ENCODE assay signal across 1 cellular context in genomic region chr19:14366529-14366928, GRCh38.
TF ChIP-seq lines count a peak whose summit lies in the region.

No MANE protein-coding gene starts in this region.

TF ChIP-seq in GM12878, 131 proteins besides CTCF, POLR2A, EP300 and RAD21 (continued from another document and continues in another):
- peak; percentile 97 for TF ChIP-seq USF1 (IDR thresholded peaks at IDR 0.05; ENCODE audit: borderline replicate concordance, extremely low read length, insufficient read depth, low read depth, low read length)
- TF ChIP-seq BCLAF1 (IDR thresholded peaks at IDR 0.05), result no peak
- TF ChIP-seq BHLHE40 (IDR thresholded peaks at IDR 0.05; ENCODE audit: borderline replicate concordance in 1 of 2, low read depth in 2 of 2, low read length in 1 of 2), result peak in 1 of 2 experiments; percentile 66; a peak in 2 of 4 replicates
- no peak for TF ChIP-seq ASH2L (IDR thresholded peaks at IDR 0.05; ENCODE audit: borderline replicate concordance, low read depth)
- TF ChIP-seq, protein P1, sequence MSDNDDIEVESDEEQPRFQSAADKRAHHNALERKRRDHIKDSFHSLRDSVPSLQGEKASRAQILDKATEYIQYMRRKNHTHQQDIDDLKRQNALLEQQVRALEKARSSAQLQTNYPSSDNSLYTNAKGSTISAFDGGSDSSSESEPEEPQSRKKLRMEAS (IDR thresholded peaks at IDR 0.05; ENCODE audit: low read depth, low read length), result peak; percentile 91
- no peak for TF ChIP-seq SMC3 (IDR thresholded peaks at IDR 0.05; ENCODE audit: borderline replicate concordance, low read length)
- TF ChIP-seq YBX1 (IDR thresholded peaks at IDR 0.05), result no peak
- TF ChIP-seq, protein P2, sequence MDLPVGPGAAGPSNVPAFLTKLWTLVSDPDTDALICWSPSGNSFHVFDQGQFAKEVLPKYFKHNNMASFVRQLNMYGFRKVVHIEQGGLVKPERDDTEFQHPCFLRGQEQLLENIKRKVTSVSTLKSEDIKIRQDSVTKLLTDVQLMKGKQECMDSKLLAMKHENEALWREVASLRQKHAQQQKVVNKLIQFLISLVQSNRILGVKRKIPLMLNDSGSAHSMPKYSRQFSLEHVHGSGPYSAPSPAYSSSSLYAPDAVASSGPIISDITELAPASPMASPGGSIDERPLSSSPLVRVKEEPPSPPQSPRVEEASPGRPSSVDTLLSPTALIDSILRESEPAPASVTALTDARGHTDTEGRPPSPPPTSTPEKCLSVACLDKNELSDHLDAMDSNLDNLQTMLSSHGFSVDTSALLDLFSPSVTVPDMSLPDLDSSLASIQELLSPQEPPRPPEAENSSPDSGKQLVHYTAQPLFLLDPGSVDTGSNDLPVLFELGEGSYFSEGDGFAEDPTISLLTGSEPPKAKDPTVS (IDR thresholded peaks at IDR 0.05; ENCODE audit: low read depth, low read length), result no peak
- TF ChIP-seq, protein P3, sequence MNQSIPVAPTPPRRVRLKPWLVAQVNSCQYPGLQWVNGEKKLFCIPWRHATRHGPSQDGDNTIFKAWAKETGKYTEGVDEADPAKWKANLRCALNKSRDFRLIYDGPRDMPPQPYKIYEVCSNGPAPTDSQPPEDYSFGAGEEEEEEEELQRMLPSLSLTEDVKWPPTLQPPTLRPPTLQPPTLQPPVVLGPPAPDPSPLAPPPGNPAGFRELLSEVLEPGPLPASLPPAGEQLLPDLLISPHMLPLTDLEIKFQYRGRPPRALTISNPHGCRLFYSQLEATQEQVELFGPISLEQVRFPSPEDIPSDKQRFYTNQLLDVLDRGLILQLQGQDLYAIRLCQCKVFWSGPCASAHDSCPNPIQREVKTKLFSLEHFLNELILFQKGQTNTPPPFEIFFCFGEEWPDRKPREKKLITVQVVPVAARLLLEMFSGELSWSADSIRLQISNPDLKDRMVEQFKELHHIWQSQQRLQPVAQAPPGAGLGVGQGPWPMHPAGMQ (IDR thresholded peaks at IDR 0.05; ENCODE audit: borderline replicate concordance), result no peak
- peak; percentile 71; the same call in 1 of the 2 replicates for TF ChIP-seq RFX5 (IDR thresholded peaks at IDR 0.05; ENCODE audit: low read depth, low read length)
- TF ChIP-seq, protein P4, sequence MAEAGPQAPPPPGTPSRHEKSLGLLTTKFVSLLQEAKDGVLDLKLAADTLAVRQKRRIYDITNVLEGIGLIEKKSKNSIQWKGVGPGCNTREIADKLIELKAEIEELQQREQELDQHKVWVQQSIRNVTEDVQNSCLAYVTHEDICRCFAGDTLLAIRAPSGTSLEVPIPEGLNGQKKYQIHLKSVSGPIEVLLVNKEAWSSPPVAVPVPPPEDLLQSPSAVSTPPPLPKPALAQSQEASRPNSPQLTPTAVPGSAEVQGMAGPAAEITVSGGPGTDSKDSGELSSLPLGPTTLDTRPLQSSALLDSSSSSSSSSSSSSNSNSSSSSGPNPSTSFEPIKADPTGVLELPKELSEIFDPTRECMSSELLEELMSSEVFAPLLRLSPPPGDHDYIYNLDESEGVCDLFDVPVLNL (IDR thresholded peaks at IDR 0.05; ENCODE audit: low read depth, low read length), result no peak
- TF ChIP-seq IKZF2 (IDR thresholded peaks at IDR 0.05), result peak in 1 of 2 experiments; percentile 8; a peak in 1 of 4 replicates
- TF ChIP-seq, protein P5, sequence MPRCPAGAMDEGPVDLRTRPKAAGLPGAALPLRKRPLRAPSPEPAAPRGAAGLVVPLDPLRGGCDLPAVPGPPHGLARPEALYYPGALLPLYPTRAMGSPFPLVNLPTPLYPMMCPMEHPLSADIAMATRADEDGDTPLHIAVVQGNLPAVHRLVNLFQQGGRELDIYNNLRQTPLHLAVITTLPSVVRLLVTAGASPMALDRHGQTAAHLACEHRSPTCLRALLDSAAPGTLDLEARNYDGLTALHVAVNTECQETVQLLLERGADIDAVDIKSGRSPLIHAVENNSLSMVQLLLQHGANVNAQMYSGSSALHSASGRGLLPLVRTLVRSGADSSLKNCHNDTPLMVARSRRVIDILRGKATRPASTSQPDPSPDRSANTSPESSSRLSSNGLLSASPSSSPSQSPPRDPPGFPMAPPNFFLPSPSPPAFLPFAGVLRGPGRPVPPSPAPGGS (IDR thresholded peaks at IDR 0.05; ENCODE audit: borderline replicate concordance, insufficient read depth, low read depth, low read length, poor library complexity, severe bottlenecking), result no peak
- no peak for TF ChIP-seq HDAC2 (IDR thresholded peaks at IDR 0.05)
- no peak for TF ChIP-seq MEF2A (IDR thresholded peaks at IDR 0.05; ENCODE audit: insufficient read depth, low read depth, low read length)
- 0 out of 2 replicates have a peak, but pooled peaks have one; percentile 22 for TF ChIP-seq RELB (IDR thresholded peaks at IDR 0.05; ENCODE audit: low read depth)
- no peak for TF ChIP-seq FOXM1 (IDR thresholded peaks at IDR 0.05; ENCODE audit: low read depth, low read length)
- TF ChIP-seq EED (IDR thresholded peaks at IDR 0.05; ENCODE audit: low read depth), result no peak
- no peak for TF ChIP-seq PAX8 (IDR thresholded peaks at IDR 0.05)
- no peak for TF ChIP-seq E2F8 (IDR thresholded peaks at IDR 0.05; ENCODE audit: low read depth, partially characterized antibody)
- TF ChIP-seq CHD4 (IDR thresholded peaks at IDR 0.05), result no peak
- no peak for TF ChIP-seq SRF (IDR thresholded peaks at IDR 0.05; ENCODE audit: low read depth in 2 of 2, low read length in 2 of 2)
- no peak for TF ChIP-seq CBFB (IDR thresholded peaks at IDR 0.05; ENCODE audit: low read depth)
- peak; percentile 32 for TF ChIP-seq FOS (IDR thresholded peaks at IDR 0.05; ENCODE audit: borderline replicate concordance, extremely low read depth, insufficient read length)
- TF ChIP-seq RAD51 (IDR thresholded peaks at IDR 0.05), result peak; percentile 98
- no peak for TF ChIP-seq ZNF217 (IDR thresholded peaks at IDR 0.05)
- no peak for TF ChIP-seq TARDBP (IDR thresholded peaks at IDR 0.05; ENCODE audit: borderline replicate concordance)
- no peak for TF ChIP-seq GABPA (IDR thresholded peaks at IDR 0.05; ENCODE audit: low read depth)
- 0 out of 2 replicates have a peak, but pooled peaks have one; percentile 43 for TF ChIP-seq ZNF687 (IDR thresholded peaks at IDR 0.05)
- TF ChIP-seq SUPT20H (IDR thresholded peaks at IDR 0.05; ENCODE audit: borderline replicate concordance, control insufficient read depth, low read depth, low read length), result no peak
- 0 out of 4 replicates have a peak, but pooled peaks of 1 of the 2 experiments have one; percentile 12 for TF ChIP-seq ETV6 (conservative IDR thresholded peaks at IDR 0.05 in 1 of 2, IDR thresholded peaks at IDR 0.05 in 1 of 2; ENCODE audit: borderline replicate concordance in 1 of 2, low read depth in 1 of 2)
- no peak for TF ChIP-seq DPF2 (IDR thresholded peaks at IDR 0.05)
- TF ChIP-seq TCF3 (IDR thresholded peaks at IDR 0.05; ENCODE audit: borderline replicate concordance, insufficient read depth, low read depth, low read length), result no peak
- TF ChIP-seq WRNIP1 (IDR thresholded peaks at IDR 0.05; ENCODE audit: borderline replicate concordance, low read depth, low read length), result no peak
- no peak for TF ChIP-seq SIX5 (IDR thresholded peaks at IDR 0.05; ENCODE audit: low read depth, low read length, severe bottlenecking)
- TF ChIP-seq SMARCA5 (IDR thresholded peaks at IDR 0.05), result no peak; the same call in 1 of the 2 replicates
- TF ChIP-seq, protein P6, sequence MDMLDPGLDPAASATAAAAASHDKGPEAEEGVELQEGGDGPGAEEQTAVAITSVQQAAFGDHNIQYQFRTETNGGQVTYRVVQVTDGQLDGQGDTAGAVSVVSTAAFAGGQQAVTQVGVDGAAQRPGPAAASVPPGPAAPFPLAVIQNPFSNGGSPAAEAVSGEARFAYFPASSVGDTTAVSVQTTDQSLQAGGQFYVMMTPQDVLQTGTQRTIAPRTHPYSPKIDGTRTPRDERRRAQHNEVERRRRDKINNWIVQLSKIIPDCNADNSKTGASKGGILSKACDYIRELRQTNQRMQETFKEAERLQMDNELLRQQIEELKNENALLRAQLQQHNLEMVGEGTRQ (IDR thresholded peaks at IDR 0.05; ENCODE audit: borderline replicate concordance, low read depth, low read length), result peak; percentile 89
- no peak for TF ChIP-seq BCL11A (IDR thresholded peaks at IDR 0.05; ENCODE audit: low read depth, low read length)
- no peak for TF ChIP-seq MYB (IDR thresholded peaks at IDR 0.05; ENCODE audit: borderline replicate concordance, low read depth, low read length)
- peak; percentile 73; the same call in 1 of the 2 replicates for TF ChIP-seq ATF3 (IDR thresholded peaks at IDR 0.05; ENCODE audit: borderline replicate concordance, extremely low read depth, low read depth, low read length)
- TF ChIP-seq MXI1 (IDR thresholded peaks at IDR 0.05; ENCODE audit: low read depth, low read length), result peak; percentile 57; the same call in 1 of the 2 replicates
